In genomic region chr6:27517928-27518787, GRCh38 we compare ENCODE assay signal across 7 cellular contexts. TPM values are rescaled to one million over a fixed set of nuclear protein-coding genes. Genes with fewer than 3 reads are reported as not detected.
DNase-seq lines count a peak whose midpoint lies in the region; ATAC-seq and TF ChIP-seq lines count a peak whose summit lies in the region.

No MANE protein-coding gene starts in this region.

- H3K4me1 ChIP-seq in Loucy (ENCODE audit: insufficient read depth, low read length, poor library complexity, severe bottlenecking): peaks cover 8% of the 10 kb centered on the region
- no peaks in the 10 kb centered on the region for H3K4me1 ChIP-seq in iPS DF 6.9 (ENCODE audit: control insufficient read depth, insufficient read depth, low read length)

- H3K36me3 ChIP-seq in Loucy (ENCODE audit: insufficient read depth, low read length) (no peaks in the 10 kb centered on the region), iPS DF 6.9 (ENCODE audit: control insufficient read depth, insufficient read depth, low read length) (no peaks in the 10 kb centered on the region)

- peaks cover 30% of the 10 kb centered on the region for H3K27me3 Mint-ChIP-seq in activated T-helper 1 cell treated with anti-CD3 and anti-CD28 coated beads, Interleukin-12 subunit alpha, Interleukin-12 subunit beta, Interleukin-2, Interleukin-4 antibody, amounts not matched to agents 30 ng/mL and 10 ng/mL and 1 ng/mL, durations not matched to agents 14 hours and 24 hours and 36 hours (ENCODE audit: insufficient read depth)
- peaks cover 34% of the 10 kb centered on the region for H3K27me3 Mint-ChIP-seq in stimulated activated naive CD8-positive, alpha-beta T cell treated with anti-CD3 and anti-CD28 coated beads, Interleukin-15, Interleukin-2, amounts not matched to agents 100 ng/mL and 50 ng/mL, for 24 hours

- H3K4me3 Mint-ChIP-seq in activated T-helper 1 cell treated with anti-CD3 and anti-CD28 coated beads, Interleukin-12 subunit alpha, Interleukin-12 subunit beta, Interleukin-2, Interleukin-4 antibody, amounts not matched to agents 30 ng/mL and 10 ng/mL and 1 ng/mL, durations not matched to agents 14 hours and 24 hours and 36 hours: peak overlapping the region; percentile 89
- peak overlapping the region; percentile 87 for H3K4me3 Mint-ChIP-seq in stimulated activated naive CD8-positive, alpha-beta T cell treated with anti-CD3 and anti-CD28 coated beads, Interleukin-15, Interleukin-2, amounts not matched to agents 100 ng/mL and 50 ng/mL, for 24 hours

- H3K9me3 Mint-ChIP-seq in activated T-helper 1 cell treated with anti-CD3 and anti-CD28 coated beads, Interleukin-12 subunit alpha, Interleukin-12 subunit beta, Interleukin-2, Interleukin-4 antibody, amounts not matched to agents 30 ng/mL and 10 ng/mL and 1 ng/mL, durations not matched to agents 14 hours and 24 hours and 36 hours: no peaks in the 10 kb centered on the region
- H3K9me3 Mint-ChIP-seq in stimulated activated naive CD8-positive, alpha-beta T cell treated with anti-CD3 and anti-CD28 coated beads, Interleukin-15, Interleukin-2, amounts not matched to agents 100 ng/mL and 50 ng/mL, for 24 hours: no peaks in the 10 kb centered on the region

- no peaks in the 10 kb centered on the region for H3K9me3 ChIP-seq in Loucy (ENCODE audit: insufficient read depth, low read depth, low read length)
- no peaks in the 10 kb centered on the region for H3K9me3 ChIP-seq in iPS DF 6.9 (ENCODE audit: control insufficient read depth, insufficient read depth, low read length)

- no peaks in the 10 kb centered on the region for H3F3A ChIP-seq in Loucy (ENCODE audit: low read depth)

- peak; percentile 13 for ATAC-seq in GM18861 (IDR thresholded peaks at IDR 0.05; ENCODE audit: unreplicated experiment)
- no peak for ATAC-seq in GM21576 (IDR thresholded peaks at IDR 0.05; ENCODE audit: unreplicated experiment)

- no peaks in the 10 kb centered on the region for H3K9me2 ChIP-seq in Loucy (replicated peaks; ENCODE audit: low read depth, low read length)

- peak overlapping the region; percentile 98 for H2AFZ ChIP-seq in Loucy (ENCODE audit: low read length)

- no peak for TF ChIP-seq CTCF in Loucy (conservative IDR thresholded peaks at IDR 0.05; ENCODE audit: low read length)

- H3K27me3 ChIP-seq in Loucy (ENCODE audit: insufficient read depth, low read length, poor library complexity, severe bottlenecking) (peaks cover 18% of the 10 kb centered on the region), iPS DF 6.9 (ENCODE audit: control insufficient read depth, insufficient read depth, low read length) (no peaks in the 10 kb centered on the region; the same call in 1 of the 2 replicates)

- H3K4me1 Mint-ChIP-seq in activated T-helper 1 cell treated with anti-CD3 and anti-CD28 coated beads, Interleukin-12 subunit alpha, Interleukin-12 subunit beta, Interleukin-2, Interleukin-4 antibody, amounts not matched to agents 30 ng/mL and 10 ng/mL and 1 ng/mL, durations not matched to agents 14 hours and 24 hours and 36 hours (ENCODE audit: low read depth): peaks cover 16% of the 10 kb centered on the region
- H3K4me1 Mint-ChIP-seq in stimulated activated naive CD8-positive, alpha-beta T cell treated with anti-CD3 and anti-CD28 coated beads, Interleukin-15, Interleukin-2, amounts not matched to agents 100 ng/mL and 50 ng/mL, for 24 hours (ENCODE audit: low read depth): peaks cover 22% of the 10 kb centered on the region

- H3K4me2 ChIP-seq in Loucy (ENCODE audit: low read depth, low read length, poor library complexity, severe bottlenecking): peak overlapping the region; percentile 82

- no peak overlapping the region for H3K27ac ChIP-seq in iPS DF 6.9 (ENCODE audit: low read length)

- H3K27ac Mint-ChIP-seq in activated T-helper 1 cell treated with anti-CD3 and anti-CD28 coated beads, Interleukin-12 subunit alpha, Interleukin-12 subunit beta, Interleukin-2, Interleukin-4 antibody, amounts not matched to agents 30 ng/mL and 10 ng/mL and 1 ng/mL, durations not matched to agents 14 hours and 24 hours and 36 hours: peak overlapping the region; percentile 86
- H3K27ac Mint-ChIP-seq in stimulated activated naive CD8-positive, alpha-beta T cell treated with anti-CD3 and anti-CD28 coated beads, Interleukin-15, Interleukin-2, amounts not matched to agents 100 ng/mL and 50 ng/mL, for 24 hours: peak overlapping the region; percentile 89

- DNase-seq in activated T-helper 1 cell treated with anti-CD3 and anti-CD28 coated beads, Interleukin-12 subunit alpha, Interleukin-12 subunit beta, Interleukin-2, Interleukin-4 antibody, amounts not matched to agents 30 ng/mL and 10 ng/mL and 1 ng/mL, durations not matched to agents 14 hours and 24 hours and 36 hours (ENCODE audit: low spot score): no peak
- DNase-seq in iPS DF 6.9 (ENCODE audit: low read depth, low spot score) (no peak), posterior cingulate gyrus (no peak)

- H3K36me3 Mint-ChIP-seq in activated T-helper 1 cell treated with anti-CD3 and anti-CD28 coated beads, Interleukin-12 subunit alpha, Interleukin-12 subunit beta, Interleukin-2, Interleukin-4 antibody, amounts not matched to agents 30 ng/mL and 10 ng/mL and 1 ng/mL, durations not matched to agents 14 hours and 24 hours and 36 hours (ENCODE audit: low read depth): peaks cover 2% of the 10 kb centered on the region
- no peaks in the 10 kb centered on the region for H3K36me3 Mint-ChIP-seq in stimulated activated naive CD8-positive, alpha-beta T cell treated with anti-CD3 and anti-CD28 coated beads, Interleukin-15, Interleukin-2, amounts not matched to agents 100 ng/mL and 50 ng/mL, for 24 hours (ENCODE audit: low read depth)

- no peaks in the 10 kb centered on the region for H4K20me1 ChIP-seq in Loucy (ENCODE audit: insufficient read depth, low read length, poor library complexity, severe bottlenecking)

- H3K9ac ChIP-seq in Loucy (ENCODE audit: low read depth, low read length, poor library complexity, severe bottlenecking): peak overlapping the region; percentile 93

- peak overlapping the region; percentile 84 for H3K4me3 ChIP-seq in Loucy (ENCODE audit: low read length, poor library complexity, severe bottlenecking)
- peak overlapping the region; percentile 90; the same call in 1 of the 2 replicates for H3K4me3 ChIP-seq in iPS DF 6.9 (ENCODE audit: low read length)

- no CpG with 5 or more reads among the region's 12 CpGs for WGBS in iPS DF 6.9 (ENCODE audit: insufficient coverage, insufficient read length)

- no peaks in the 10 kb centered on the region for H3K79me2 ChIP-seq in Loucy (ENCODE audit: insufficient read depth, low read length)

- intact Hi-C loops in activated T-helper 1 cell treated with anti-CD3 and anti-CD28 coated beads, Interleukin-12 subunit alpha, Interleukin-12 subunit beta, Interleukin-2, Interleukin-4 antibody, amounts not matched to agents 30 ng/mL and 10 ng/mL and 1 ng/mL, durations not matched to agents 14 hours and 24 hours and 36 hours (cut with micrococcal nuclease): loop anchor here (1.0 to 2.0 kb wide), 3 partner anchors 278 to 385 kb away; no protein-coding TSS in a partner anchor
- intact Hi-C loops in posterior cingulate gyrus (cut with DNase I): loop anchor here (5.0 to 10.0 kb wide), 4 partner anchors 41 to 377 kb away; a partner anchor contains a TSS

RNA-seq across cellular contexts. Expression of gene ZNF184, which starts 45.3 kb away (rescaled TPM):
- total RNA-seq in activated T-helper 1 cell treated with anti-CD3 and anti-CD28 coated beads, Interleukin-12 subunit alpha, Interleukin-12 subunit beta, Interleukin-2, Interleukin-4 antibody, amounts not matched to agents 30 ng/mL and 10 ng/mL and 1 ng/mL, durations not matched to agents 14 hours and 24 hours and 36 hours: 7.6 and 8.0 TPM in 2 replicates
